ENCODE assay signal across 14 cellular contexts in genomic region chr19:21322528-21322927, GRCh38. TPM values are rescaled to one million over a fixed set of nuclear protein-coding genes. Genes with fewer than 3 reads are reported as not detected.
DNase-seq lines count a peak whose midpoint lies in the region; ATAC-seq and TF ChIP-seq lines count a peak whose summit lies in the region.
"Had no signal": no experiment of that assay in that cellular context is flagged by ENCODE, and none has a peak within 500 bp of the region (broad histone marks: within the 10 kb centered on the region; RNA-seq: fewer than 3 reads in every experiment).

No MANE protein-coding gene starts in this region.

- H3K4me2 ChIP-seq in DND-41 (ENCODE audit: insufficient read depth, low read length), result peak overlapping the region; percentile 19; the same call in 1 of the 2 replicates
- H3K4me2 ChIP-seq in trophoblast cell (ENCODE audit: low read length), result no peak overlapping the region
- H3K4me2 ChIP-seq: SK-N-SH had no signal

- no peak overlapping the region for H3K23ac ChIP-seq in trophoblast cell (ENCODE audit: low read length)

- ATAC-seq in DND-41 (ENCODE audit: insufficient read depth, low read depth) (no peak), left cardiac atrium (peak; percentile 80 to 95), HG03196 (IDR thresholded peaks at IDR 0.05; ENCODE audit: unreplicated experiment) (no peak)
- ATAC-seq: esophagus mucosa; naive thymus-derived CD4-positive, alpha-beta T cell had no signal

- peak overlapping the region; percentile 40 for H3K4ac ChIP-seq in trophoblast cell (ENCODE audit: low read depth, low read length)

- no peaks in the 10 kb centered on the region for H3K79me1 ChIP-seq in trophoblast cell (ENCODE audit: low read length)

- peak overlapping the region; percentile 49 for H2BK12ac ChIP-seq in trophoblast cell (ENCODE audit: low read length)

- H3K9me3 ChIP-seq in DND-41 (ENCODE audit: insufficient read depth, low read length, severe bottlenecking) (peaks cover 8% of the 10 kb centered on the region), trophoblast cell (ENCODE audit: insufficient read depth, low read depth, low read length) (no peaks in the 10 kb centered on the region)
- H3K9me3 ChIP-seq: SK-N-SH had no signal

- H3K36me3 ChIP-seq in DND-41 (ENCODE audit: insufficient read depth, low read length) (peaks cover 44% of the 10 kb centered on the region), trophoblast cell (ENCODE audit: control insufficient read depth in 1 of 2, insufficient read depth in 2 of 2, low read length in 2 of 2) (peaks cover 5% of the 10 kb centered on the region in 2 experiments)

- H2BK5ac ChIP-seq in trophoblast cell (ENCODE audit: low read depth, low read length, poor library complexity), result no peak overlapping the region

- H3K4me3 ChIP-seq in DND-41 (ENCODE audit: low read depth in 1 of 2, low read length in 2 of 2) (no peak overlapping the region), cardiac fibroblast (replicated peaks in 1 of 2; ENCODE audit: low read depth in 2 of 2, low read length in 2 of 2) (no peak overlapping the region), trophoblast cell (ENCODE audit: low read depth, low read length) (no peak overlapping the region)

- H2AK5ac ChIP-seq in trophoblast cell (ENCODE audit: low read length), result no peak overlapping the region

- H3K27ac ChIP-seq in DND-41 (ENCODE audit: low read length) (no peak overlapping the region), trophoblast cell (ENCODE audit: low read depth, low read length) (peak overlapping the region; percentile 49)

- DNase-seq in DND-41 (no peak), cardiac fibroblast (ENCODE audit: low read depth in 2 of 2) (peak; percentile 38 to 68), left cardiac atrium (peak; percentile 70), trophoblast cell (no peak), GM19238 (ENCODE audit: insufficient read length, low spot score) (no peak), NCI-H82 (lab: John Stamatoyannopoulos, UW) (no peak), DMS53 (lab: John Stamatoyannopoulos, UW) (no peak)
- DNase-seq: ACHN; KBM-7; naive thymus-derived CD4-positive, alpha-beta T cell; NCI-H1694 treated with DMSO at 0.1 percent for 48 hours; SK-N-SH had no signal

- no peak overlapping the region for H4K91ac ChIP-seq in trophoblast cell (ENCODE audit: low read depth, low read length)

- H3K4me1 ChIP-seq in DND-41 (ENCODE audit: insufficient read depth, low read length) (peaks cover 18% of the 10 kb centered on the region), trophoblast cell (ENCODE audit: control insufficient read depth in 1 of 2, insufficient read depth in 2 of 2, low read length in 2 of 2) (peaks cover 7 to 10% of the 10 kb centered on the region in 2 experiments)

- intact Hi-C loops in left cardiac atrium (cut with DNase I), result no loop called here

- WGBS in trophoblast cell (ENCODE audit: extremely low coverage, insufficient coverage, insufficient read length), result no CpG with 5 or more reads among the region's 8 CpGs

- H2AFZ ChIP-seq in DND-41 (ENCODE audit: low read depth, low read length) (no peak overlapping the region), trophoblast cell (ENCODE audit: insufficient read depth, low read length, poor library complexity) (no peak overlapping the region)

- H3K18ac ChIP-seq in trophoblast cell (ENCODE audit: low read length), result no peak overlapping the region

- peaks cover 99% of the 10 kb centered on the region for H3K79me2 ChIP-seq in DND-41 (ENCODE audit: insufficient read depth, low read length)
- H3K79me2 ChIP-seq in trophoblast cell (ENCODE audit: control insufficient read depth, insufficient read depth, low read length, poor library complexity), result peaks cover 11% of the 10 kb centered on the region

- no peak overlapping the region for H4K12ac ChIP-seq in trophoblast cell (ENCODE audit: low read depth, low read length)

- H3K9ac ChIP-seq in DND-41 (ENCODE audit: low read depth, low read length) (no peak overlapping the region), trophoblast cell (ENCODE audit: low read length) (no peak overlapping the region)
- H3K9ac ChIP-seq: SK-N-SH had no signal

- H4K8ac ChIP-seq in trophoblast cell (ENCODE audit: low read depth, low read length), result no peak overlapping the region

- TF ChIP-seq CTCF in DND-41 (IDR thresholded peaks at IDR 0.05; ENCODE audit: borderline replicate concordance, extremely low read depth, low read length, poor library complexity, severe bottlenecking), result no peak
- TF ChIP-seq CTCF in cardiac fibroblast (IDR thresholded peaks at IDR 0.05; ENCODE audit: low read depth, low read length), result no peak

- H2BK120ac ChIP-seq in trophoblast cell (ENCODE audit: insufficient read depth, low read length, poor library complexity), result no peak overlapping the region

- peaks cover 5% of the 10 kb centered on the region; the same call in 1 of the 2 replicates for H4K20me1 ChIP-seq in DND-41 (ENCODE audit: insufficient read depth, low read length)

- H3K27me3 ChIP-seq in DND-41 (ENCODE audit: insufficient read depth, low read length, poor library complexity), result no peaks in the 10 kb centered on the region
- no peaks in the 10 kb centered on the region for H3K27me3 ChIP-seq in trophoblast cell (ENCODE audit: insufficient read depth, low read length)

- peak overlapping the region; percentile 77 for H3K14ac ChIP-seq in trophoblast cell (ENCODE audit: low read length)

RNA-seq across cellular contexts. Expression of gene ZNF708, which starts 6.7 kb away (rescaled TPM):
- 1 to 10 TPM; 5.7 to 9.4 TPM for total RNA-seq in left cardiac atrium
- polyA plus RNA-seq in trophoblast cell (2013), result 12.7 and 12.9 TPM in 2 replicates

RNA-seq across cellular contexts. Expression of gene ZNF738, which starts 36.3 kb away (rescaled TPM):
- total RNA-seq in left cardiac atrium, result 1 to 10 TPM; 3.1 to 3.5 TPM
- polyA plus RNA-seq in trophoblast cell (2013), result 31.9 and 33.4 TPM in 2 replicates

Comparison
In these comparisons a context has a peak if more than half of its experiments do, and no peak if none do; other contexts are left out.
1. ATAC-seq: peak in left cardiac atrium (2 of 2); none in DND-41 (single experiment) and HG03196 (single experiment).
2. DNase-seq: peak in cardiac fibroblast (2 of 2) and left cardiac atrium (single experiment); none in DND-41 (single experiment), trophoblast cell (0 of 2), GM19238 (single experiment), NCI-H82 (single experiment) and DMS53 (single experiment).